In genomic region chr6:149751920-149752319, GRCh38 we compare ENCODE assay signal across 6 cellular contexts. TPM values are rescaled to one million over a fixed set of nuclear protein-coding genes. Genes with fewer than 3 reads are reported as not detected.
DNase-seq lines count a peak whose midpoint lies in the region; ATAC-seq and TF ChIP-seq lines count a peak whose summit lies in the region.
"Not testable (repeated sequence)": the region's sequence is repeated elsewhere in the genome, so short reads cannot be mapped to it uniquely, and the experiment has no call there.

No MANE protein-coding gene starts in this region.

- H3K9me3 Mint-ChIP-seq in CD14-positive monocyte; HFFc6; activated T-helper 2 cell treated with anti-CD3 and anti-CD28 coated beads, Interferon-gamma antibody, Interleukin-2, Interleukin-4, amounts not matched to agents 10 μg/mL and 5 μg/mL and 100 μg/mL, durations not matched to agents 14 hours and 24 hours and 36 hours; osteocyte (ENCODE audit: unreplicated experiment): not testable (repeated sequence)

- intact Hi-C loops in CD14-positive monocyte (cut with micrococcal nuclease): loop anchor here (5.0 kb wide), 1 partner anchor 35 kb away; the partner anchor contains the start of gene LATS1 (in 2 of the 2)
- intact Hi-C loops in activated T-helper 2 cell treated with anti-CD3 and anti-CD28 coated beads, Interferon-gamma antibody, Interleukin-2, Interleukin-4, amounts not matched to agents 10 μg/mL and 5 μg/mL and 100 μg/mL, durations not matched to agents 14 hours and 24 hours and 36 hours (cut with micrococcal nuclease): loop anchor here (2.0 kb wide), 1 partner anchor 103 kb away; the partner anchor contains the start of gene KATNA1

- H3K27me3 Mint-ChIP-seq in CD14-positive monocyte (ENCODE audit: low read depth in 3 of 3); HFFc6 (ENCODE audit: insufficient read depth); T-helper 17 cell; activated T-helper 2 cell treated with anti-CD3 and anti-CD28 coated beads, Interferon-gamma antibody, Interleukin-2, Interleukin-4, amounts not matched to agents 10 μg/mL and 5 μg/mL and 100 μg/mL, durations not matched to agents 14 hours and 24 hours and 36 hours (ENCODE audit: low read depth); osteocyte (ENCODE audit: unreplicated experiment): not testable (repeated sequence)

- peak overlapping the region; percentile 87 to 97 (median 94) for H3K27ac Mint-ChIP-seq in CD14-positive monocyte
- not testable (repeated sequence) for H3K27ac Mint-ChIP-seq in HFFc6; T-helper 17 cell; activated T-helper 2 cell treated with anti-CD3 and anti-CD28 coated beads, Interferon-gamma antibody, Interleukin-2, Interleukin-4, amounts not matched to agents 10 μg/mL and 5 μg/mL and 100 μg/mL, durations not matched to agents 14 hours and 24 hours and 36 hours; osteocyte (ENCODE audit: unreplicated experiment)

- not testable (repeated sequence) for H3K9me3 ChIP-seq in T-helper 17 cell (ENCODE audit: control insufficient read depth, low read length, poor library complexity, severe bottlenecking)

- peak overlapping the region in 1 of 2 donors; percentile 93 for H3K4me3 Mint-ChIP-seq in CD14-positive monocyte
- H3K4me3 Mint-ChIP-seq in HFFc6: peak overlapping the region; percentile 42; the same call in 1 of the 2 replicates
- H3K4me3 Mint-ChIP-seq in T-helper 17 cell: peak overlapping the region; percentile 19
- peak overlapping the region; percentile 39 for H3K4me3 Mint-ChIP-seq in activated T-helper 2 cell treated with anti-CD3 and anti-CD28 coated beads, Interferon-gamma antibody, Interleukin-2, Interleukin-4, amounts not matched to agents 10 μg/mL and 5 μg/mL and 100 μg/mL, durations not matched to agents 14 hours and 24 hours and 36 hours (ENCODE audit: low read depth)
- peak overlapping the region; percentile 14 for H3K4me3 Mint-ChIP-seq in osteocyte (ENCODE audit: unreplicated experiment)

- TF ChIP-seq CTCF in CD14-positive monocyte (IDR thresholded peaks at IDR 0.05); HFFc6 (IDR thresholded peaks at IDR 0.05); osteocyte (IDR thresholded peaks at IDR 0.05): not testable (repeated sequence)

- H3K4me1 Mint-ChIP-seq in CD14-positive monocyte: peaks cover 58% of the 10 kb centered on the region
- H3K4me1 Mint-ChIP-seq in HFFc6 (ENCODE audit: low read depth): peaks cover 35% of the 10 kb centered on the region
- peaks cover 16% of the 10 kb centered on the region for H3K4me1 Mint-ChIP-seq in T-helper 17 cell
- H3K4me1 Mint-ChIP-seq in activated T-helper 2 cell treated with anti-CD3 and anti-CD28 coated beads, Interferon-gamma antibody, Interleukin-2, Interleukin-4, amounts not matched to agents 10 μg/mL and 5 μg/mL and 100 μg/mL, durations not matched to agents 14 hours and 24 hours and 36 hours (ENCODE audit: low read depth): peaks cover 28% of the 10 kb centered on the region
- peaks cover 19% of the 10 kb centered on the region for H3K4me1 Mint-ChIP-seq in osteocyte (ENCODE audit: unreplicated experiment)

- ATAC-seq in T-helper 17 cell: not testable (repeated sequence)

- peaks cover 5 to 11% of the 10 kb centered on the region in 2 donors for H3K36me3 Mint-ChIP-seq in CD14-positive monocyte
- not testable (repeated sequence) for H3K36me3 Mint-ChIP-seq in HFFc6 (ENCODE audit: low read depth); T-helper 17 cell (ENCODE audit: low read depth); osteocyte (ENCODE audit: unreplicated experiment)
- peaks cover 15% of the 10 kb centered on the region for H3K36me3 Mint-ChIP-seq in activated T-helper 2 cell treated with anti-CD3 and anti-CD28 coated beads, Interferon-gamma antibody, Interleukin-2, Interleukin-4, amounts not matched to agents 10 μg/mL and 5 μg/mL and 100 μg/mL, durations not matched to agents 14 hours and 24 hours and 36 hours (ENCODE audit: low read depth)

- DNase-seq in CD14-positive monocyte (ENCODE audit: low spot score); HFFc6; T-helper 17 cell; activated T-helper 2 cell treated with anti-CD3 and anti-CD28 coated beads, Interferon-gamma antibody, Interleukin-2, Interleukin-4, amounts not matched to agents 10 μg/mL and 5 μg/mL and 100 μg/mL, durations not matched to agents 14 hours and 24 hours and 36 hours (ENCODE audit: low spot score); osteocyte (ENCODE audit: extremely low spot score, unreplicated experiment): not testable (repeated sequence)
- peak; percentile 7 for DNase-seq in dedifferentiated amniotic fluid mesenchymal stem cell (ENCODE audit: extremely low spot score)

RNA-seq across cellular contexts. Expression of gene PCMT1, which starts 2.4 kb away (rescaled TPM):
- polyA plus RNA-seq in CD14-positive monocyte: 100 to 1,000 TPM; 262 to 315 TPM
- total RNA-seq in HFFc6 (2021; fragmentation: NEBNext Ultra II Directional; extraction: Animal tissue kit (Norgen Biotek cat#: 25700)): 100 to 1,000 TPM in 5 of 6 experiments, 10 to 100 TPM in 1; 99.7 to 126 (median 112) TPM
- total RNA-seq in T-helper 17 cell: 10 to 100 TPM; 32.4 to 32.9 TPM
- 112 TPM in 2 replicates for total RNA-seq in activated T-helper 2 cell treated with anti-CD3 and anti-CD28 coated beads, Interferon-gamma antibody, Interleukin-2, Interleukin-4, amounts not matched to agents 10 μg/mL and 5 μg/mL and 100 μg/mL, durations not matched to agents 14 hours and 24 hours and 36 hours
- total RNA-seq in osteocyte: 75.8 and 76.2 TPM in 2 replicates

RNA-seq across cellular contexts. Expression of gene NUP43, which starts 5.6 kb away (rescaled TPM):
- 1 to 10 TPM; 4.5 to 7.2 TPM for polyA plus RNA-seq in CD14-positive monocyte
- 10 to 100 TPM; 29.6 to 43.3 (median 37.2) TPM for total RNA-seq in HFFc6 (2021; fragmentation: NEBNext Ultra II Directional; extraction: Animal tissue kit (Norgen Biotek cat#: 25700))
- 10 to 100 TPM; 13.7 to 16.3 TPM for total RNA-seq in T-helper 17 cell
- total RNA-seq in activated T-helper 2 cell treated with anti-CD3 and anti-CD28 coated beads, Interferon-gamma antibody, Interleukin-2, Interleukin-4, amounts not matched to agents 10 μg/mL and 5 μg/mL and 100 μg/mL, durations not matched to agents 14 hours and 24 hours and 36 hours: 70.8 and 80.6 TPM in 2 replicates
- total RNA-seq in osteocyte: 36.8 and 40.0 TPM in 2 replicates

RNA-seq across cellular contexts. Expression of gene LATS1, which starts 34.0 kb away (rescaled TPM):
- 10 to 100 TPM in 1 of 2 donors, 1 to 10 TPM in 1; 5.2 to 10.3 TPM for polyA plus RNA-seq in CD14-positive monocyte
- 10 to 100 TPM; 17.8 to 22.2 (median 20.1) TPM for total RNA-seq in HFFc6 (2021; fragmentation: NEBNext Ultra II Directional; extraction: Animal tissue kit (Norgen Biotek cat#: 25700))
- total RNA-seq in T-helper 17 cell: 10 to 100 TPM; 35.4 to 43.6 TPM
- total RNA-seq in activated T-helper 2 cell treated with anti-CD3 and anti-CD28 coated beads, Interferon-gamma antibody, Interleukin-2, Interleukin-4, amounts not matched to agents 10 μg/mL and 5 μg/mL and 100 μg/mL, durations not matched to agents 14 hours and 24 hours and 36 hours: 27.8 and 28.4 TPM in 2 replicates
- 33.8 and 33.9 TPM in 2 replicates for total RNA-seq in osteocyte
